12 cellular contexts compared by ENCODE assay signal in the genomic region with DNA sequence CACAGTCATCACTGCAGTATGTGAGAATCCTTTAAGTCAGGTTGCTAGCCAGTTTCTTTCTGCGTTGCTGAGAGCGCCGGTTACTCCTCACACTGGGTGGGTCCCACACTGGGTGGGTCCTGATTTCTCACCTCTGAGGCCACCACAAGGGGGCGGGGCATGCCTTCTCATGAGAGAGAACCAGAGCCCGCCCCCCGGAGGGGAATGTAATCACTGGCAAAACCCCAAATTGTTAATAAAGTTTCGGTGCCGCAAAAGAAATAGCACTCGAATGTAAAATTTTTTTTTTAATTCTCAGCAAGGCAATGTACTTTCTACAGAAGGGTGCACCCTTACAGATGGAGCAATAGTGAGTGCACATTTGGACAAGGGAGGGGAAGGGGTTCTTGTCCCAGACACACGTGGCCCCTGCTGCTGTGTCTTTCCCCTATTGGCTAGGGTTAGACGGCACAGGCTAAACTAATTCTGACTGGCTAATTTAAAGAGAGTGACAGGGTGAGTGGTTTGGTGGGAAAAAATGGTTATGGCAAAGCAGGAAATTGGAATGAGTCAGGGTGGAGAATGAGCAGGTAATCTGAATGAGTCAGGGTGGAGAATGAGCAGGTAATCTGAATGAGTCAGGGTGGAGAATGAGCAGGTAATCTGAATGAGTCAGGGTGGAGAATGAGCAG. TPM values are rescaled to one million over a fixed set of nuclear protein-coding genes. Genes with fewer than 3 reads are reported as not detected.
DNase-seq lines count a peak whose midpoint lies in the region; ATAC-seq and TF ChIP-seq lines count a peak whose summit lies in the region.
"Not testable (repeated sequence)": the region's sequence is repeated elsewhere in the genome, so short reads cannot be mapped to it uniquely, and the experiment has no call there.
"Had no signal": no experiment of that assay in that cellular context is flagged by ENCODE, and none has a peak within 500 bp of the region (broad histone marks: within the 10 kb centered on the region; RNA-seq: fewer than 3 reads in every experiment).

No MANE protein-coding gene starts in this region.

- H3K9ac ChIP-seq in Karpas-422 (ENCODE audit: low read length); OCI-LY3 (ENCODE audit: low read length); endodermal cell (ENCODE audit: extremely low read depth, low read length, poor library complexity, severe bottlenecking): not testable (repeated sequence)

- TF ChIP-seq CTCF in BE2C (IDR thresholded peaks at IDR 0.05; ENCODE audit: low read depth, low read length) (peak; percentile 40), OCI-LY3 (IDR thresholded peaks at IDR 0.05; ENCODE audit: low read depth, low read length) (peak; percentile 23; the same call in 1 of the 2 replicates), endodermal cell (conservative IDR thresholded peaks at IDR 0.05) (peak; percentile 69)

- peak overlapping the region; percentile 31 for H3K27ac Mint-ChIP-seq in activated T-helper 17 cell treated with anti-CD3 and anti-CD28 coated beads, Interleukin-2, amount 50 U/mL, for 72 hours
- peak overlapping the region; percentile 95 for H3K27ac Mint-ChIP-seq in endodermal cell
- peak overlapping the region; percentile 36 for H3K27ac Mint-ChIP-seq in stimulated activated memory B cell treated with anti-CD40 and anti-IgM and Interleukin-4, amounts not matched to agents 10 μg/mL and 1 μg/mL and 100 μg/mL, for 72 hours

- H3K4me3 Mint-ChIP-seq in activated T-helper 17 cell treated with anti-CD3 and anti-CD28 coated beads, Interleukin-2, amount 50 U/mL, for 72 hours; stimulated activated memory B cell treated with anti-CD40 and anti-IgM and Interleukin-4, amounts not matched to agents 10 μg/mL and 1 μg/mL and 100 μg/mL, for 72 hours: not testable (repeated sequence)
- H3K4me3 Mint-ChIP-seq in endodermal cell, result peak overlapping the region; percentile 78

- H2AFZ ChIP-seq in Karpas-422 (ENCODE audit: low read length); OCI-LY3 (ENCODE audit: low read depth, low read length): not testable (repeated sequence)

- H3K9me2 ChIP-seq in Karpas-422 (replicated peaks; ENCODE audit: insufficient read depth, low read length), result not testable (repeated sequence)

- not testable (repeated sequence) for H3K4me1 ChIP-seq in BE2C; Karpas-422 (ENCODE audit: low read length); OCI-LY3 (ENCODE audit: low read length); endodermal cell (ENCODE audit: control insufficient read depth, insufficient read depth, low read length)

- not testable (repeated sequence) for H3K36me3 ChIP-seq in BE2C; H7 (replicated peaks; ENCODE audit: control insufficient read depth, insufficient read depth, low read length); Karpas-422 (ENCODE audit: insufficient read depth, low read length); OCI-LY3 (replicated peaks; ENCODE audit: low read depth, low read length); endodermal cell (ENCODE audit: control insufficient read depth, insufficient read depth, low read length)

- not testable (repeated sequence) for H3K79me2 ChIP-seq in Karpas-422 (ENCODE audit: low read length); OCI-LY3 (ENCODE audit: low read length)

- not testable (repeated sequence) for H3K9me3 ChIP-seq in BE2C; Karpas-422 (ENCODE audit: low read length); OCI-LY3 (ENCODE audit: insufficient read depth, low read length)
- peaks cover 31% of the 10 kb centered on the region for H3K9me3 ChIP-seq in endodermal cell (ENCODE audit: control insufficient read depth, low read length)

- 92 to 98% methylated on average over 8 to 11 of the region's 11 CpGs for WGBS in endodermal cell (ENCODE audit: insufficient coverage in 1 of 2, insufficient read length in 1 of 2), 2 experiments

- H3K27ac ChIP-seq in Karpas-422 (ENCODE audit: low read length); OCI-LY3 (ENCODE audit: low read length); endodermal cell (ENCODE audit: low read depth, low read length): not testable (repeated sequence)

- peaks cover 15% of the 10 kb centered on the region for H3K27me3 Mint-ChIP-seq in activated T-helper 17 cell treated with anti-CD3 and anti-CD28 coated beads, Interleukin-2, amount 50 U/mL, for 72 hours
- H3K27me3 Mint-ChIP-seq in endodermal cell (ENCODE audit: insufficient read depth); stimulated activated memory B cell treated with anti-CD40 and anti-IgM and Interleukin-4, amounts not matched to agents 10 μg/mL and 1 μg/mL and 100 μg/mL, for 72 hours: not testable (repeated sequence)

- H3K36me3 Mint-ChIP-seq in activated T-helper 17 cell treated with anti-CD3 and anti-CD28 coated beads, Interleukin-2, amount 50 U/mL, for 72 hours (ENCODE audit: low read depth); stimulated activated memory B cell treated with anti-CD40 and anti-IgM and Interleukin-4, amounts not matched to agents 10 μg/mL and 1 μg/mL and 100 μg/mL, for 72 hours: not testable (repeated sequence)
- peaks cover 26% of the 10 kb centered on the region for H3K36me3 Mint-ChIP-seq in endodermal cell (ENCODE audit: low read depth)

- H3K4me1 Mint-ChIP-seq in activated T-helper 17 cell treated with anti-CD3 and anti-CD28 coated beads, Interleukin-2, amount 50 U/mL, for 72 hours; stimulated activated memory B cell treated with anti-CD40 and anti-IgM and Interleukin-4, amounts not matched to agents 10 μg/mL and 1 μg/mL and 100 μg/mL, for 72 hours: not testable (repeated sequence)
- peaks cover 27% of the 10 kb centered on the region for H3K4me1 Mint-ChIP-seq in endodermal cell

- not testable (repeated sequence) for H3K9me3 Mint-ChIP-seq in activated T-helper 17 cell treated with anti-CD3 and anti-CD28 coated beads, Interleukin-2, amount 50 U/mL, for 72 hours; stimulated activated memory B cell treated with anti-CD40 and anti-IgM and Interleukin-4, amounts not matched to agents 10 μg/mL and 1 μg/mL and 100 μg/mL, for 72 hours
- H3K9me3 Mint-ChIP-seq in endodermal cell, result peaks cover 15% of the 10 kb centered on the region

- not testable (repeated sequence) for H3K4me3 ChIP-seq in BE2C (ENCODE audit: low read depth, low read length); Karpas-422 (ENCODE audit: low read length); OCI-LY3 (ENCODE audit: low read length)
- H3K4me3 ChIP-seq in H7 (ENCODE audit: insufficient read depth, low read depth, low read length), result peak overlapping the region; percentile 89
- H3K4me3 ChIP-seq in endodermal cell (ENCODE audit: low read length), result peak overlapping the region; percentile 71

- peak; percentile 52 for ATAC-seq in activated T-helper 17 cell treated with anti-CD3 and anti-CD28 coated beads, Interleukin-2, amount 50 U/mL, for 72 hours (replicated peaks)
- not testable (repeated sequence) for ATAC-seq in stimulated activated memory B cell treated with anti-CD40 and anti-IgM and Interleukin-4, amounts not matched to agents 10 μg/mL and 1 μg/mL and 100 μg/mL, for 72 hours

- DNase-seq in BE2C (peak; percentile 52), Karpas-422 (peak; percentile 66), endodermal cell (peak; percentile 98), islet precursor cell (peak; percentile 97)
- DNase-seq in H7, result not testable (repeated sequence)

- not testable (repeated sequence) for H4K20me1 ChIP-seq in Karpas-422 (ENCODE audit: insufficient read depth, low read depth, low read length); OCI-LY3 (ENCODE audit: insufficient read depth, low read length)

- not testable (repeated sequence) for H3K4me2 ChIP-seq in Karpas-422 (ENCODE audit: low read depth, low read length, poor library complexity, severe bottlenecking); OCI-LY3 (ENCODE audit: low read length)

- peaks cover 37% of the 10 kb centered on the region for H3K27me3 ChIP-seq in BE2C
- not testable (repeated sequence) for H3K27me3 ChIP-seq in H7 (ENCODE audit: control insufficient read depth, insufficient read depth, low read length); Karpas-422 (ENCODE audit: low read length); OCI-LY3 (ENCODE audit: low read depth, low read length); endodermal cell (ENCODE audit: control insufficient read depth, insufficient read depth, low read length, poor library complexity, severe bottlenecking)

RNA-seq across cellular contexts. Expression of a gene that starts 25.5 kb away (rescaled TPM):
- not detected for polyA plus RNA-seq in BE2C (2012; ENCODE audit: insufficient read depth, insufficient read length, low read depth)
- 72.7 and 124 TPM in 2 replicates for total RNA-seq in H7 (2014; rRNA removed; shearing (Covaris generic))
- not detected in 2 replicates for total RNA-seq in Karpas-422 (2014; rRNA removed; shearing (Covaris generic); ENCODE audit: low replicate concordance)
- total RNA-seq in activated T-helper 17 cell treated with anti-CD3 and anti-CD28 coated beads, Interleukin-2, amount 50 U/mL, for 72 hours, result under 1 TPM in 1 of 2 donors, not detected in 1; 0.56 TPM
- total RNA-seq in endodermal cell, result 10 to 100 TPM in 1 of 2 donors, 1 to 10 TPM in 1; 9.9 to 10.7 TPM
- polyA plus RNA-seq in endodermal cell (2013, experiment 1 of 2), result 41.2 TPM
- polyA plus RNA-seq in endodermal cell (2013, experiment 2 of 2), result 25.8 TPM
- total RNA-seq: CD4-positive, CD25-positive, alpha-beta regulatory T cell; GM23248 had no signal
- polyA plus RNA-seq: CD4-positive, CD25-positive, alpha-beta regulatory T cell; GM23248 had no signal

RNA-seq across cellular contexts. Expression of a gene that starts 47.1 kb away (rescaled TPM):
- polyA plus RNA-seq in BE2C (2012; ENCODE audit: insufficient read depth, insufficient read length, low read depth), result not detected
- 0.66 and 0.92 TPM in 2 replicates for total RNA-seq in H7 (2014; rRNA removed; shearing (Covaris generic))
- not detected in 2 replicates for total RNA-seq in Karpas-422 (2014; rRNA removed; shearing (Covaris generic); ENCODE audit: low replicate concordance)
- 1 to 10 TPM; 2.2 to 5.6 TPM for total RNA-seq in activated T-helper 17 cell treated with anti-CD3 and anti-CD28 coated beads, Interleukin-2, amount 50 U/mL, for 72 hours
- not detected for total RNA-seq in endodermal cell
- not detected for polyA plus RNA-seq in endodermal cell (2013, experiment 1 of 2)
- 0.33 TPM for polyA plus RNA-seq in endodermal cell (2013, experiment 2 of 2)
- total RNA-seq: GM23248 had no signal
- polyA plus RNA-seq: A549, GM23248 had no signal

RNA-seq across cellular contexts. Expression of a gene that starts 60.0 kb away (rescaled TPM):
- not detected for polyA plus RNA-seq in BE2C (2012; ENCODE audit: insufficient read depth, insufficient read length, low read depth)
- total RNA-seq in H7 (2014; rRNA removed; shearing (Covaris generic)), result not detected in 2 replicates
- 0.22 TPM in 1 of 2 replicates, not detected in the other for total RNA-seq in Karpas-422 (2014; rRNA removed; shearing (Covaris generic); ENCODE audit: low replicate concordance)
- total RNA-seq in activated T-helper 17 cell treated with anti-CD3 and anti-CD28 coated beads, Interleukin-2, amount 50 U/mL, for 72 hours, result not detected
- total RNA-seq in endodermal cell, result not detected
- not detected for polyA plus RNA-seq in endodermal cell (2013, experiment 1 of 2)
- polyA plus RNA-seq in endodermal cell (2013, experiment 2 of 2), result not detected
- total RNA-seq: CD4-positive, CD25-positive, alpha-beta regulatory T cell; GM23248; Right ventricle myocardium inferior had no signal
- polyA plus RNA-seq: A549; CD4-positive, CD25-positive, alpha-beta regulatory T cell; GM23248 had no signal

Comparison
In these comparisons a context has a peak if more than half of its experiments do, and no peak if none do; other contexts are left out.
1. H3K27ac Mint-ChIP-seq: peak in every context shown above with its lines; median percentile 95 in endodermal cell; 36 in stimulated activated memory B cell treated with anti-CD40 and anti-IgM and Interleukin-4, amounts not matched to agents 10 μg/mL and 1 μg/mL and 100 μg/mL, for 72 hours; 31 in activated T-helper 17 cell treated with anti-CD3 and anti-CD28 coated beads, Interleukin-2, amount 50 U/mL, for 72 hours.
2. RNA of a gene that starts 25.5 kb away (total RNA-seq): 72.7 to 124 TPM in H7 and 9.9 to 10.7 TPM in endodermal cell; 0.56 TPM in activated T-helper 17 cell treated with anti-CD3 and anti-CD28 coated beads, Interleukin-2, amount 50 U/mL, for 72 hours and not detected in Karpas-422; every median in the first group is over 4 times any median in the second.
3. Peak in every context shown above with its lines, with median percentiles within 50 percentile points of each other: CTCF ChIP-seq.